Comparison of ENCODE assay signal across 2 cellular contexts in the genomic region with DNA sequence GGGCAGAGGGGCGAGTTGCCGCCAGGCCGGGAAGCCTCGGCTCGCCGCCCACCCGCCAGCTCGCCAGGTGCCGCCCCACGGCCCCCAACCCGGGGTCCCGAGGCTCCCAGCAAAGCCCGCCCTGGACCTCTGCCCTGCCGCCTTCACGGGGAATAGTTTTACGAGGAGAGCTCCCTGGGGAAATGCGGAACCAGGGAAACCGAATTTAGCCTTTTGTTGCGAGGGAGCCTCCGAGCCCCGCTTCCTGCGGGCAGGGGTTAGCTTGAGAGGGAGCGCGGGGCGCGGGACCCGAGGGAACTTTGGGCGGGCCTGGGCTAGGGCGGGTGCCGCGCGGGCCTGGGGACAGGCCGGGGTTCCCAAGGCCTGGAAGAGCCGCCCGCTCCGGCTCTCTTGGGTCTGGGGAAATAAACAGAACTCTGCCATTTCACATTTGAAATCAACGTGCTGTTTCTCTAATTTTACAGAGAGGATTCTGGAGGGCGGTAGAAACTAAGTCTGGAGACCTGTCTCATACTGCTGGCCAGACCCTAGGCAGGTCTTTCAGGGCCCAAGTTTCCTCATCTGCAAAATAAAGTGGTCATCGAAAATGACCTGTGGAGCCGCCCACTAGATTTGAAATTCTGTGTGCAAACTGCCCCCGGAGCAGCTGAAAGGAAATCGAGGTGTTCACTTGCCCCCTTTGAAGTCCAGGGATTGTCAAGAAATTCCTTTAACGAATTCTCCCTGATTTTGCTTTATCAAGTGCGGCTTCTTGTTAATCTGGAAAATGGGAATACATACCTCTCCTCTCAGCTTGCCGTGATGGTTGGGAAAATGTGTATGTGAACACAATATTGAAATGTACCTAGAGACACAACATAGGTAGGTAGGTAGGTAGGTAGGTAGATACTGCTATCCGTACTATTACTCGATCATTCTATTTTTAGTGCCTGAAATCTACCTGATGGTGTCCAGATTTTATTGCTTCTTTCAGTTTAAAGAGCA.
A peak's percentile ranks its signal among the peaks of the same experiment; 100 is the strongest.
TF ChIP-seq lines count a peak whose summit lies in the region.

No MANE protein-coding gene starts in this region.

TF ChIP-seq in GM23338, 12 proteins besides CTCF, POLR2A, EP300 and RAD21:
- TF ChIP-seq JUNB (IDR thresholded peaks at IDR 0.05; ENCODE audit: unreplicated experiment) (no peak), ZNF331 (CRISPR knock-in tag; IDR thresholded peaks at IDR 0.05; ENCODE audit: low read depth) (no peak), ZNF114 (CRISPR knock-in tag; IDR thresholded peaks at IDR 0.05) (no peak), NANOG (IDR thresholded peaks at IDR 0.05; ENCODE audit: borderline replicate concordance) (no peak), EZH2phosphoT487 (IDR thresholded peaks at IDR 0.05; ENCODE audit: unreplicated experiment) (no peak), EZH2 (IDR thresholded peaks at IDR 0.05; ENCODE audit: low read depth, unreplicated experiment) (no peak), POLR2AphosphoS5 (IDR thresholded peaks at IDR 0.05; ENCODE audit: low read depth) (no peak)
- TF ChIP-seq, protein P1, sequence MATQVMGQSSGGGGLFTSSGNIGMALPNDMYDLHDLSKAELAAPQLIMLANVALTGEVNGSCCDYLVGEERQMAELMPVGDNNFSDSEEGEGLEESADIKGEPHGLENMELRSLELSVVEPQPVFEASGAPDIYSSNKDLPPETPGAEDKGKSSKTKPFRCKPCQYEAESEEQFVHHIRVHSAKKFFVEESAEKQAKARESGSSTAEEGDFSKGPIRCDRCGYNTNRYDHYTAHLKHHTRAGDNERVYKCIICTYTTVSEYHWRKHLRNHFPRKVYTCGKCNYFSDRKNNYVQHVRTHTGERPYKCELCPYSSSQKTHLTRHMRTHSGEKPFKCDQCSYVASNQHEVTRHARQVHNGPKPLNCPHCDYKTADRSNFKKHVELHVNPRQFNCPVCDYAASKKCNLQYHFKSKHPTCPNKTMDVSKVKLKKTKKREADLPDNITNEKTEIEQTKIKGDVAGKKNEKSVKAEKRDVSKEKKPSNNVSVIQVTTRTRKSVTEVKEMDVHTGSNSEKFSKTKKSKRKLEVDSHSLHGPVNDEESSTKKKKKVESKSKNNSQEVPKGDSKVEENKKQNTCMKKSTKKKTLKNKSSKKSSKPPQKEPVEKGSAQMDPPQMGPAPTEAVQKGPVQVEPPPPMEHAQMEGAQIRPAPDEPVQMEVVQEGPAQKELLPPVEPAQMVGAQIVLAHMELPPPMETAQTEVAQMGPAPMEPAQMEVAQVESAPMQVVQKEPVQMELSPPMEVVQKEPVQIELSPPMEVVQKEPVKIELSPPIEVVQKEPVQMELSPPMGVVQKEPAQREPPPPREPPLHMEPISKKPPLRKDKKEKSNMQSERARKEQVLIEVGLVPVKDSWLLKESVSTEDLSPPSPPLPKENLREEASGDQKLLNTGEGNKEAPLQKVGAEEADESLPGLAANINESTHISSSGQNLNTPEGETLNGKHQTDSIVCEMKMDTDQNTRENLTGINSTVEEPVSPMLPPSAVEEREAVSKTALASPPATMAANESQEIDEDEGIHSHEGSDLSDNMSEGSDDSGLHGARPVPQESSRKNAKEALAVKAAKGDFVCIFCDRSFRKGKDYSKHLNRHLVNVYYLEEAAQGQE (IDR thresholded peaks at IDR 0.05; ENCODE audit: unreplicated experiment): no peak
- TF ChIP-seq, protein P2, sequence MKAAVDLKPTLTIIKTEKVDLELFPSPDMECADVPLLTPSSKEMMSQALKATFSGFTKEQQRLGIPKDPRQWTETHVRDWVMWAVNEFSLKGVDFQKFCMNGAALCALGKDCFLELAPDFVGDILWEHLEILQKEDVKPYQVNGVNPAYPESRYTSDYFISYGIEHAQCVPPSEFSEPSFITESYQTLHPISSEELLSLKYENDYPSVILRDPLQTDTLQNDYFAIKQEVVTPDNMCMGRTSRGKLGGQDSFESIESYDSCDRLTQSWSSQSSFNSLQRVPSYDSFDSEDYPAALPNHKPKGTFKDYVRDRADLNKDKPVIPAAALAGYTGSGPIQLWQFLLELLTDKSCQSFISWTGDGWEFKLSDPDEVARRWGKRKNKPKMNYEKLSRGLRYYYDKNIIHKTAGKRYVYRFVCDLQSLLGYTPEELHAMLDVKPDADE (IDR thresholded peaks at IDR 0.05): no peak

TF ChIP-seq in H1, 55 proteins besides CTCF, POLR2A, EP300 and RAD21:
- TF ChIP-seq RBBP5 (IDR thresholded peaks at IDR 0.05; ENCODE audit: borderline replicate concordance, low read depth, low read length) (peak; percentile 94; the same call in 1 of the 2 replicates), GABPA (IDR thresholded peaks at IDR 0.05; ENCODE audit: borderline replicate concordance, insufficient read depth, low read length) (no peak), NANOG (IDR thresholded peaks at IDR 0.05; ENCODE audit: insufficient read depth, low read depth, low read length, poor library complexity, severe bottlenecking) (no peak), YY1 (IDR thresholded peaks at IDR 0.05; ENCODE audit: low read depth, low read length) (no peak), BRCA1 (IDR thresholded peaks at IDR 0.05; ENCODE audit: low read depth, low read length) (no peak), FOSL1 (IDR thresholded peaks at IDR 0.05; ENCODE audit: insufficient read depth, low read depth, low read length) (no peak), BCL11A (IDR thresholded peaks at IDR 0.05; ENCODE audit: low read depth in 2 of 2, low read length in 2 of 2) (no peak), CTBP2 (IDR thresholded peaks at IDR 0.05; ENCODE audit: borderline replicate concordance, insufficient read depth, insufficient read length, low read length) (no peak), JUN (IDR thresholded peaks at IDR 0.05; ENCODE audit: low read depth, low read length) (no peak), KDM4A (IDR thresholded peaks at IDR 0.05; ENCODE audit: low read depth, low read length, severe bottlenecking) (peak; percentile 15), SIX5 (IDR thresholded peaks at IDR 0.05; ENCODE audit: low read depth, low read length) (no peak), GTF2F1 (IDR thresholded peaks at IDR 0.05; ENCODE audit: borderline replicate concordance, low read depth, low read length) (no peak), CHD2 (IDR thresholded peaks at IDR 0.05; ENCODE audit: low read length) (0 out of 2 replicates have a peak, but pooled peaks have one; percentile 10), POLR2AphosphoS5 (IDR thresholded peaks at IDR 0.05; ENCODE audit: low read depth, low read length) (no peak), SP4 (IDR thresholded peaks at IDR 0.05; ENCODE audit: low read length) (no peak), RFX5 (IDR thresholded peaks at IDR 0.05; ENCODE audit: borderline replicate concordance, low read depth, low read length) (no peak), CEBPB (IDR thresholded peaks at IDR 0.05; ENCODE audit: low read depth, low read length) (no peak; the same call in 1 of the 2 replicates), BACH1 (IDR thresholded peaks at IDR 0.05; ENCODE audit: low read length) (no peak), CBX8 (IDR thresholded peaks at IDR 0.05; ENCODE audit: borderline replicate concordance, low read depth, low read length) (no peak), HDAC6 (IDR thresholded peaks at IDR 0.05; ENCODE audit: low read depth, low read length) (no peak), JUND (IDR thresholded peaks at IDR 0.05; ENCODE audit: low read length) (no peak), HDAC2 (IDR thresholded peaks at IDR 0.05; ENCODE audit: borderline replicate concordance in 1 of 2, low read depth in 2 of 2, low read length in 2 of 2) (no peak), CHD1 (IDR thresholded peaks at IDR 0.05; ENCODE audit: low read depth, low read length) (no peak), SRF (IDR thresholded peaks at IDR 0.05; ENCODE audit: low read depth, low read length) (no peak), ASH2L (IDR thresholded peaks at IDR 0.05; ENCODE audit: low read length) (peak; percentile 93), POU5F1 (IDR thresholded peaks at IDR 0.05; ENCODE audit: low read depth, low read length) (no peak), SIN3A (conservative IDR thresholded peaks at IDR 0.05 in 1 of 2, IDR thresholded peaks at IDR 0.05 in 1 of 2; ENCODE audit: low read depth in 1 of 2, low read length in 2 of 2) (no peak), RXRA (IDR thresholded peaks at IDR 0.05; ENCODE audit: insufficient read depth, low read depth, low read length) (no peak), SUZ12 (IDR thresholded peaks at IDR 0.05; ENCODE audit: low read length) (no peak), TEAD4 (IDR thresholded peaks at IDR 0.05; ENCODE audit: low read depth, low read length) (no peak), EZH2 (IDR thresholded peaks at IDR 0.05; ENCODE audit: low read depth, low read length, severe bottlenecking) (no peak), EGR1 (IDR thresholded peaks at IDR 0.05; ENCODE audit: borderline replicate concordance, low read depth, low read length) (no peak), PHF8 (conservative IDR thresholded peaks at IDR 0.05; ENCODE audit: low read depth, low read length) (peak; percentile 57)
- TF ChIP-seq, protein P3, sequence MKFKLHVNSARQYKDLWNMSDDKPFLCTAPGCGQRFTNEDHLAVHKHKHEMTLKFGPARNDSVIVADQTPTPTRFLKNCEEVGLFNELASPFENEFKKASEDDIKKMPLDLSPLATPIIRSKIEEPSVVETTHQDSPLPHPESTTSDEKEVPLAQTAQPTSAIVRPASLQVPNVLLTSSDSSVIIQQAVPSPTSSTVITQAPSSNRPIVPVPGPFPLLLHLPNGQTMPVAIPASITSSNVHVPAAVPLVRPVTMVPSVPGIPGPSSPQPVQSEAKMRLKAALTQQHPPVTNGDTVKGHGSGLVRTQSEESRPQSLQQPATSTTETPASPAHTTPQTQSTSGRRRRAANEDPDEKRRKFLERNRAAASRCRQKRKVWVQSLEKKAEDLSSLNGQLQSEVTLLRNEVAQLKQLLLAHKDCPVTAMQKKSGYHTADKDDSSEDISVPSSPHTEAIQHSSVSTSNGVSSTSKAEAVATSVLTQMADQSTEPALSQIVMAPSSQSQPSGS (IDR thresholded peaks at IDR 0.05; ENCODE audit: low read length): no peak
- TF ChIP-seq, protein P4, sequence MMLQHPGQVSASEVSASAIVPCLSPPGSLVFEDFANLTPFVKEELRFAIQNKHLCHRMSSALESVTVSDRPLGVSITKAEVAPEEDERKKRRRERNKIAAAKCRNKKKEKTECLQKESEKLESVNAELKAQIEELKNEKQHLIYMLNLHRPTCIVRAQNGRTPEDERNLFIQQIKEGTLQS (IDR thresholded peaks at IDR 0.05; ENCODE audit: insufficient read depth, low read depth, low read length): no peak
